ENCODE assay signal across 18 cellular contexts in genomic region chr9:129719135-129719534, GRCh38. TPM values are rescaled to one million over a fixed set of nuclear protein-coding genes. Genes with fewer than 3 reads are reported as not detected.
A peak's percentile ranks its signal among the peaks of the same experiment; 100 is the strongest.
DNase-seq lines count a peak whose midpoint lies in the region; TF ChIP-seq lines count a peak whose summit lies in the region.
"Had no signal": no experiment of that assay in that cellular context is flagged by ENCODE, and none has a peak within 500 bp of the region (broad histone marks: within the 10 kb centered on the region; RNA-seq: fewer than 3 reads in every experiment).

No MANE protein-coding gene starts in this region.

- H3K27ac ChIP-seq in endodermal cell (ENCODE audit: low read depth, low read length), result no peak overlapping the region
- no peak overlapping the region for H3K27ac ChIP-seq in neuronal stem cell (replicated peaks; ENCODE audit: low read length)
- H3K27ac ChIP-seq in mesenchymal stem cell (ENCODE audit: low read length, poor library complexity, severe bottlenecking), result no peak overlapping the region
- H3K27ac ChIP-seq: RWPE1 had no signal

- H3K23ac ChIP-seq in neuronal stem cell (ENCODE audit: low read depth, low read length, poor library complexity) (no peak overlapping the region), mesenchymal stem cell (ENCODE audit: low read length in 2 of 2) (no peak overlapping the region)

- TF ChIP-seq CTCF in astrocyte of the cerebellum (IDR thresholded peaks at IDR 0.05; ENCODE audit: low read depth, low read length, missing control alignments) (peak; percentile 18), endodermal cell (conservative IDR thresholded peaks at IDR 0.05) (peak; percentile 60)

- peak overlapping the region; percentile 89 for H2BK12ac ChIP-seq in neuronal stem cell (ENCODE audit: low read length)
- H2BK12ac ChIP-seq in mesenchymal stem cell (ENCODE audit: low read length in 2 of 2), result peak overlapping the region in 1 of 2 experiments; percentile 4

- intact Hi-C loops in activated naive CD4-positive, alpha-beta T cell treated with anti-CD3 and anti-CD28 coated beads for 36 hours (cut with micrococcal nuclease), result no loop called here

- no peak overlapping the region for H4K8ac ChIP-seq in neuronal stem cell (ENCODE audit: low read depth, low read length)
- no peak overlapping the region for H4K8ac ChIP-seq in mesenchymal stem cell (ENCODE audit: low read length)

- no peak overlapping the region for H2BK5ac ChIP-seq in neuronal stem cell (ENCODE audit: low read length)
- H2BK5ac ChIP-seq in mesenchymal stem cell (ENCODE audit: low read depth, low read length, poor library complexity, severe bottlenecking), result no peak overlapping the region

- H2BK120ac ChIP-seq in neuronal stem cell (ENCODE audit: low read depth, low read length), result no peak overlapping the region
- H2BK120ac ChIP-seq in mesenchymal stem cell (ENCODE audit: low read depth, low read length), result no peak overlapping the region

- DNase-seq in DMS53 (lab: John Stamatoyannopoulos, UW), result peak; percentile 25
- DNase-seq in DMS53 treated with DMSO at 0.1 percent for 48 hours (lab: John Stamatoyannopoulos, UW; ENCODE audit: unreplicated experiment), result no peak
- DNase-seq in astrocyte of the cerebellum (ENCODE audit: low read depth), result no peak
- DNase-seq in endodermal cell, result peak; percentile 83
- no peak for DNase-seq in neuronal stem cell (ENCODE audit: low spot score)
- DNase-seq in ecto neural progenitor cell (ENCODE audit: low spot score), result no peak
- no peak for DNase-seq in activated naive CD4-positive, alpha-beta T cell treated with anti-CD3 and anti-CD28 coated beads for 36 hours
- DNase-seq in mesenchymal stem cell, result no peak
- DNase-seq: 8988T; GDM1; GOT3; NCI-H1105; NCI-H1694; NCI-H2081 treated with DMSO at 0.1 percent for 48 hours; NK-92 treated with Interleukin-12 subunit alpha and Interleukin-12 subunit beta, amount 100 ng/mL, for 24 hours; OCI-M1 had no signal

- in situ Hi-C loops in astrocyte of the cerebellum (cut with HindIII; ENCODE audit: low sequenced_read_pairs), result no loop called here

- H3K27me3 ChIP-seq in endodermal cell (ENCODE audit: control insufficient read depth, insufficient read depth, low read length, poor library complexity, severe bottlenecking) (no peaks in the 10 kb centered on the region), neuronal stem cell (ENCODE audit: control insufficient read depth in 3 of 3, insufficient read depth in 3 of 3, low read depth in 1 of 3, low read length in 3 of 3) (peaks cover 0 to 5% (median 0%) of the 10 kb centered on the region in 3 experiments), mesenchymal stem cell (ENCODE audit: control insufficient read depth in 1 of 2, insufficient read depth in 1 of 2, low read length in 2 of 2) (peaks cover 0 to 19% of the 10 kb centered on the region in 2 experiments)

- no peaks in the 10 kb centered on the region for H3K4me1 ChIP-seq in endodermal cell (ENCODE audit: control insufficient read depth, insufficient read depth, low read length)
- no peaks in the 10 kb centered on the region for H3K4me1 ChIP-seq in neuronal stem cell (ENCODE audit: control insufficient read depth in 2 of 2, insufficient read depth in 1 of 2, low read depth in 1 of 2, low read length in 2 of 2)
- H3K4me1 ChIP-seq in mesenchymal stem cell (ENCODE audit: control insufficient read depth, insufficient read depth, low read depth, low read length), result no peaks in the 10 kb centered on the region

- H2AK5ac ChIP-seq in neuronal stem cell (ENCODE audit: low read depth, low read length), result peak overlapping the region; percentile 5
- H2AK5ac ChIP-seq in mesenchymal stem cell (ENCODE audit: low read length, severe bottlenecking), result no peak overlapping the region

- H2AFZ ChIP-seq in neuronal stem cell (ENCODE audit: low read length), result no peak overlapping the region
- no peak overlapping the region for H2AFZ ChIP-seq in mesenchymal stem cell (ENCODE audit: low read depth, low read length)

- H3K9me3 ChIP-seq in endodermal cell (ENCODE audit: control insufficient read depth, low read length) (no peaks in the 10 kb centered on the region), neuronal stem cell (replicated peaks in 1 of 2; ENCODE audit: control insufficient read depth in 2 of 2, insufficient read depth in 1 of 2, low read depth in 1 of 2, low read length in 2 of 2) (no peaks in the 10 kb centered on the region), mesenchymal stem cell (ENCODE audit: control insufficient read depth, low read length) (no peaks in the 10 kb centered on the region)

- H3K9ac ChIP-seq in endodermal cell (ENCODE audit: extremely low read depth, low read length, poor library complexity, severe bottlenecking) (no peak overlapping the region), neuronal stem cell (ENCODE audit: low read depth, low read length, poor library complexity) (no peak overlapping the region), mesenchymal stem cell (ENCODE audit: low read length) (no peak overlapping the region)

- H3K4ac ChIP-seq in neuronal stem cell (ENCODE audit: low read length) (no peak overlapping the region), mesenchymal stem cell (ENCODE audit: low read depth in 1 of 2, low read length in 2 of 2) (no peak overlapping the region)

- peaks cover 4% of the 10 kb centered on the region for H3K27me3 Mint-ChIP-seq in endodermal cell (ENCODE audit: insufficient read depth)
- H3K27me3 Mint-ChIP-seq in activated naive CD4-positive, alpha-beta T cell treated with anti-CD3 and anti-CD28 coated beads for 36 hours (ENCODE audit: low read depth), result peaks cover 2% of the 10 kb centered on the region

- no peak overlapping the region for H4K91ac ChIP-seq in neuronal stem cell (ENCODE audit: low read depth, low read length, poor library complexity)
- H4K91ac ChIP-seq in mesenchymal stem cell (ENCODE audit: low read length), result no peak overlapping the region

- H3K14ac ChIP-seq in neuronal stem cell (ENCODE audit: low read length) (no peak overlapping the region), mesenchymal stem cell (ENCODE audit: low read length in 2 of 2) (no peak overlapping the region)

- H3K4me3 ChIP-seq in astrocyte of the cerebellum (ENCODE audit: low read depth, low read length) (no peak overlapping the region), endodermal cell (ENCODE audit: low read length) (no peak overlapping the region), neuronal stem cell (ENCODE audit: low read length in 2 of 2) (no peak overlapping the region), mesenchymal stem cell (ENCODE audit: insufficient read depth in 1 of 2, low read depth in 1 of 2, low read length in 2 of 2) (no peak overlapping the region)

- H3K9me3 Mint-ChIP-seq in endodermal cell, result no peaks in the 10 kb centered on the region
- no peaks in the 10 kb centered on the region for H3K9me3 Mint-ChIP-seq in activated naive CD4-positive, alpha-beta T cell treated with anti-CD3 and anti-CD28 coated beads for 36 hours

- no peaks in the 10 kb centered on the region for H3K36me3 Mint-ChIP-seq in endodermal cell (ENCODE audit: low read depth)
- no peaks in the 10 kb centered on the region for H3K36me3 Mint-ChIP-seq in activated naive CD4-positive, alpha-beta T cell treated with anti-CD3 and anti-CD28 coated beads for 36 hours (ENCODE audit: low read depth)
- H3K36me3 Mint-ChIP-seq: CD14-positive monocyte had no signal

- H2BK15ac ChIP-seq in neuronal stem cell (ENCODE audit: low read length) (peak overlapping the region; percentile 9), mesenchymal stem cell (ENCODE audit: low read depth, poor library complexity, severe bottlenecking) (no peak overlapping the region)

- peaks cover 3% of the 10 kb centered on the region for H3K4me1 Mint-ChIP-seq in endodermal cell
- H3K4me1 Mint-ChIP-seq in activated naive CD4-positive, alpha-beta T cell treated with anti-CD3 and anti-CD28 coated beads for 36 hours (ENCODE audit: low read depth), result no peaks in the 10 kb centered on the region

- H3K18ac ChIP-seq in neuronal stem cell (ENCODE audit: low read length), result peak overlapping the region; percentile 72
- H3K18ac ChIP-seq in mesenchymal stem cell (ENCODE audit: low read depth in 1 of 2, low read length in 2 of 2), result no peak overlapping the region

- H3K4me2 ChIP-seq in neuronal stem cell (ENCODE audit: insufficient read depth, low read length, poor library complexity, severe bottlenecking) (no peak overlapping the region), mesenchymal stem cell (ENCODE audit: low read length, poor library complexity, severe bottlenecking) (no peak overlapping the region)

- H3K79me1 ChIP-seq in neuronal stem cell (ENCODE audit: low read depth, low read length) (peaks cover 9% of the 10 kb centered on the region), mesenchymal stem cell (replicated peaks; ENCODE audit: low read length, poor library complexity, severe bottlenecking) (no peaks in the 10 kb centered on the region)

- H3K27ac Mint-ChIP-seq in endodermal cell, result no peak overlapping the region
- H3K27ac Mint-ChIP-seq in activated naive CD4-positive, alpha-beta T cell treated with anti-CD3 and anti-CD28 coated beads for 36 hours, result no peak overlapping the region
- H3K27ac Mint-ChIP-seq: CD14-positive monocyte had no signal

- CTCF ChIA-PET in activated naive CD4-positive, alpha-beta T cell treated with anti-CD3 and anti-CD28 coated beads for 36 hours (lab: Charles Lee), result no interaction called here

- H3K4me3 Mint-ChIP-seq in endodermal cell, result no peak overlapping the region
- H3K4me3 Mint-ChIP-seq in activated naive CD4-positive, alpha-beta T cell treated with anti-CD3 and anti-CD28 coated beads for 36 hours, result no peak overlapping the region
- H3K4me3 Mint-ChIP-seq: CD14-positive monocyte had no signal

- 93% methylated on average over 24 to 38 of the region's 38 CpGs for WGBS in endodermal cell (ENCODE audit: insufficient coverage in 1 of 2, insufficient read length in 1 of 2), 2 experiments
- no CpG with 5 or more reads among the region's 38 CpGs for WGBS in neuronal stem cell (ENCODE audit: extremely low coverage in 2 of 2, insufficient read length in 2 of 2, insufficient replicate concordance in 1 of 2), 2 donors
- WGBS in mesenchymal stem cell, result 81% methylated on average over 38 of the region's 38 CpGs

- H3K36me3 ChIP-seq in endodermal cell (ENCODE audit: control insufficient read depth, insufficient read depth, low read length) (no peaks in the 10 kb centered on the region), neuronal stem cell (replicated peaks in 1 of 2; ENCODE audit: control insufficient read depth in 2 of 2, insufficient read depth in 2 of 2, low read length in 2 of 2) (no peaks in the 10 kb centered on the region), mesenchymal stem cell (ENCODE audit: control insufficient read depth in 1 of 2, insufficient read depth in 2 of 2, low read depth in 1 of 2, low read length in 2 of 2) (peaks cover 3 to 24% of the 10 kb centered on the region in 2 experiments)

RNA-seq across cellular contexts. Expression of gene PTGES, which starts 33.7 kb away (rescaled TPM):
- under 1 TPM; 0.29 to 0.62 TPM for total RNA-seq in endodermal cell
- polyA plus RNA-seq in endodermal cell (2013, experiment 1 of 2), result 2.9 TPM
- 3.2 TPM for polyA plus RNA-seq in endodermal cell (2013, experiment 2 of 2)
- polyA plus RNA-seq in neuronal stem cell (2013, experiment 1 of 2), result 4.1 TPM
- 4.1 TPM for polyA plus RNA-seq in neuronal stem cell (2013, experiment 2 of 2)
- under 1 TPM; 0.31 to 0.44 TPM for total RNA-seq in activated naive CD4-positive, alpha-beta T cell treated with anti-CD3 and anti-CD28 coated beads for 36 hours
- 9.1 TPM for polyA plus RNA-seq in mesenchymal stem cell (2013, experiment 1 of 2)
- 8.7 TPM for polyA plus RNA-seq in mesenchymal stem cell (2013, experiment 2 of 2)

RNA-seq across cellular contexts. Expression of gene PRRX2, which starts 53.7 kb away (rescaled TPM):
- 1 to 10 TPM; 1.0 to 3.8 TPM for total RNA-seq in endodermal cell
- 5.4 TPM for polyA plus RNA-seq in endodermal cell (2013, experiment 1 of 2)
- polyA plus RNA-seq in endodermal cell (2013, experiment 2 of 2), result 6.0 TPM
- polyA plus RNA-seq in neuronal stem cell (2013, experiment 1 of 2), result 26.3 TPM
- 25.0 TPM for polyA plus RNA-seq in neuronal stem cell (2013, experiment 2 of 2)
- total RNA-seq in activated naive CD4-positive, alpha-beta T cell treated with anti-CD3 and anti-CD28 coated beads for 36 hours, result under 1 TPM; 0.69 to 0.83 TPM
- polyA plus RNA-seq in mesenchymal stem cell (2013, experiment 1 of 2), result 19.5 TPM
- polyA plus RNA-seq in mesenchymal stem cell (2013, experiment 2 of 2), result 20.1 TPM
- polyA plus RNA-seq: CD14-positive monocyte had no signal

Comparison
In these comparisons a context has a peak if more than half of its experiments do, and no peak if none do; other contexts are left out.
1. DNase-seq: peak in DMS53 (single experiment) and endodermal cell (single experiment); none in DMS53 treated with DMSO at 0.1 percent for 48 hours (single experiment), astrocyte of the cerebellum (single experiment), neuronal stem cell (single experiment), ecto neural progenitor cell (single experiment), activated naive CD4-positive, alpha-beta T cell treated with anti-CD3 and anti-CD28 coated beads for 36 hours (single experiment) and mesenchymal stem cell (single experiment).